In the genomic region with DNA sequence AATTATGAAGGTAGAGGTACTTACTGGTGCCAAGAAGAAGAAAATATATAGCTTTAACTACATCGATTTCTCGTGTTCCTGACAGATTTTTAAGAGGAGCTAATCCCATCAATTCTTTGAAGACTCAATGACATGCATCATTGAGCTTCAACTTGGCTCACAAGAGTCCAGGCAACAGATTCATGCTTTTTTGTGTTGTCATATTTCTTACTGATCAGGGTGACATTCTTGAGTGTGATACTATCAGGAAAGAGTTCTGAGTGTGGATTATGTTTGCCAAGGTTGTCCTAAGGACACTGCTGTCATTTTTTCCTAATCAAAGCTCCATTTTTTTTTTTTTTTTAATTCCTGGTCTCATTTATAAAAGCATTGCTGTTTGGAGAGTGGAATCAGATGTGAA, we compare ENCODE assay signal across 20 cellular contexts.
DNase-seq lines count a peak whose midpoint lies in the region; TF ChIP-seq lines count a peak whose summit lies in the region.
"Had no signal": no experiment of that assay in that cellular context is flagged by ENCODE, and none has a peak within 500 bp of the region (broad histone marks: within the 10 kb centered on the region; RNA-seq: fewer than 3 reads in every experiment).

No MANE protein-coding gene starts in this region.

- H3K4me1 Mint-ChIP-seq in Calu3 (ENCODE audit: low read depth, unreplicated experiment) (peaks cover 43% of the 10 kb centered on the region), neural progenitor cell (peaks cover 29% of the 10 kb centered on the region)

- intact Hi-C loops in Calu3 (cut with micrococcal nuclease; ENCODE audit: unreplicated experiment) = no loop called here

- no peak overlapping the region for H3K4me2 ChIP-seq in neural progenitor cell
- H3K4me2 ChIP-seq: GM23338 had no signal

- DNase-seq in DMS 273 (lab: John Stamatoyannopoulos, UW; ENCODE audit: unreplicated experiment) (peak; percentile 18), DMS 273 treated with DMSO at 0.1 percent for 48 hours (lab: John Stamatoyannopoulos, UW) (no peak), Calu3 (no peak), NCI-H69 (lab: John Stamatoyannopoulos, UW) (peak; percentile 65), neural progenitor cell (ENCODE audit: low spot score) (no peak), T1000 (lab: John Stamatoyannopoulos, UW) (no peak), MV-4-11 (lab: John Stamatoyannopoulos, UW) (no peak)
- no peak for DNase-seq in stimulated activated CD4-positive, alpha-beta T cell treated with anti-CD3 and anti-CD28 coated beads, Interleukin-2, amount 100 ng/mL, for 48 hours
- DNase-seq: KBM-7, MM.1S, NCI-H1092, NCI-H1436 treated with DMSO at 0.1 percent for 48 hours, NCI-H1930, NCI-H82, Right ventricle myocardium superior had no signal

- no peaks in the 10 kb centered on the region for H3K27me3 ChIP-seq in neural progenitor cell

- no peak overlapping the region for H3K9ac ChIP-seq in neural progenitor cell

- H3K36me3 Mint-ChIP-seq in Calu3 (ENCODE audit: insufficient read depth, unreplicated experiment) (no peaks in the 10 kb centered on the region), neural progenitor cell (no peaks in the 10 kb centered on the region)

- H3K4me3 ChIP-seq in neural progenitor cell = no peak overlapping the region
- H3K4me3 ChIP-seq: GM23338, HAP-1 had no signal

- H3K27me3 Mint-ChIP-seq in Calu3 (ENCODE audit: unreplicated experiment) = no peaks in the 10 kb centered on the region
- H3K27me3 Mint-ChIP-seq in neural progenitor cell (ENCODE audit: insufficient read depth, low read depth) = peaks cover 4% of the 10 kb centered on the region

- CTCF ChIA-PET in Calu3 (lab: Charles Lee) = interaction anchor here (0.7 to 2.2 kb wide), 8 partner anchors 12 to 176 kb away, joined by 3 to 8 read pairs (median 4); no protein-coding TSS in a partner anchor

- no peak for TF ChIP-seq CTCF in Calu3 (IDR thresholded peaks at IDR 0.05; ENCODE audit: unreplicated experiment)
- no peak for TF ChIP-seq CTCF in neural progenitor cell (IDR thresholded peaks at IDR 0.05)

- H3K4me1 ChIP-seq in neural progenitor cell = peaks cover 13% of the 10 kb centered on the region
- H3K4me1 ChIP-seq: HAP-1 had no signal

- no peaks in the 10 kb centered on the region for H4K20me1 ChIP-seq in neural progenitor cell (ENCODE audit: low read depth)

- no peaks in the 10 kb centered on the region for H3K36me3 ChIP-seq in neural progenitor cell
- H3K36me3 ChIP-seq: HAP-1 had no signal

- H3K9me3 Mint-ChIP-seq in Calu3 (ENCODE audit: low read depth, unreplicated experiment) (no peaks in the 10 kb centered on the region), neural progenitor cell (no peaks in the 10 kb centered on the region)
- H3K9me3 Mint-ChIP-seq: GM23338 had no signal

- BruUV-seq in Calu3 (replicated peaks; lab: Mats Ljungman, UMichigan) = no TSS peak

- H3K27ac Mint-ChIP-seq in Calu3 (ENCODE audit: unreplicated experiment) = peak overlapping the region; percentile 17
- peak overlapping the region; percentile 10 for H3K27ac Mint-ChIP-seq in neural progenitor cell
- H3K27ac Mint-ChIP-seq: CD14-positive monocyte, GM23338 had no signal

- no peak overlapping the region for H3K27ac ChIP-seq in neural progenitor cell
- H3K27ac ChIP-seq: 22Rv1, HL-60 had no signal

- no peaks in the 10 kb centered on the region for H3K9me3 ChIP-seq in neural progenitor cell (ENCODE audit: low read depth)
- H3K9me3 ChIP-seq: HAP-1 had no signal

- H3K4me3 Mint-ChIP-seq in Calu3 (ENCODE audit: low read depth, unreplicated experiment) (no peak overlapping the region), neural progenitor cell (no peak overlapping the region)
- H3K4me3 Mint-ChIP-seq: CD14-positive monocyte, GM23338 had no signal

- H2AFZ ChIP-seq in neural progenitor cell (replicated peaks) = no peak overlapping the region
- H2AFZ ChIP-seq: GM23338 had no signal

- peaks cover 5% of the 10 kb centered on the region for H3F3A ChIP-seq in neural progenitor cell (ENCODE audit: low read depth)

- H3K79me2 ChIP-seq in neural progenitor cell (ENCODE audit: low read depth) = no peaks in the 10 kb centered on the region

Comparison
In these comparisons a context has a peak if more than half of its experiments do, and no peak if none do; other contexts are left out.
1. DNase-seq: peak in DMS 273 (single experiment) and NCI-H69 (single experiment); none in DMS 273 treated with DMSO at 0.1 percent for 48 hours (single experiment), Calu3 (single experiment), neural progenitor cell (single experiment), T1000 (single experiment), MV-4-11 (single experiment) and stimulated activated CD4-positive, alpha-beta T cell treated with anti-CD3 and anti-CD28 coated beads, Interleukin-2, amount 100 ng/mL, for 48 hours (0 of 2).